Comparison of ENCODE assay signal across 17 cellular contexts in the genomic region with DNA sequence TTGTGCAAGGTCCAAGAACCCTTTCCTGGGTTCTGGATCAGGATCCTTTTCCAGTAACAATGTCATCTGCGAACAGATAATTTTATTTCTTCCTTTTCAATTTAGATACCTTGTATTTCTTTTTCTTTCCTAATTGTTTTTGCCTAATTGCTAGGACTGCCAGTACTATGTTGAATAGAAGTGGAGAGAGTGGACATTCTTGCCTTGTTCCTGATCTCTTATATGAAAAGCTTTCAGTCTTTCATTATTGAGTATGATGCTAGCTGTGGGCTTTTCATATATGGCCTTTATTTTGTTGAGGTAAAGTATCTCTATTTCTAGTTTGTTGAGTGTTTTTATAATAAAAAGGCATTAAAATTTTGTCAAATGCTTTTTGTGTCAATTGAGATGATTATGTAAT.
"Had no signal": no experiment of that assay in that cellular context is flagged by ENCODE, and none has a peak within 500 bp of the region (broad histone marks: within the 10 kb centered on the region; RNA-seq: fewer than 3 reads in every experiment).

No MANE protein-coding gene starts in this region.

- H3K9me3 ChIP-seq: esophagus squamous epithelium, neutrophil had no signal

- H3K27ac ChIP-seq: esophagus squamous epithelium, foreskin keratinocyte, heart left ventricle, neutrophil had no signal

- DNase-seq: effector memory CD8-positive, alpha-beta T cell; esophagus squamous epithelium; foreskin keratinocyte; heart left ventricle; hypothalamus; islet precursor cell; mammary epithelial cell; naive thymus-derived CD8-positive, alpha-beta T cell; right cardiac atrium; small intestine; stimulated activated CD4-positive, alpha-beta T cell treated with anti-CD3 and anti-CD28 coated beads, Interleukin-12 subunit alpha, Interleukin-12 subunit beta, amount 100 ng/mL, for 4 hours; stimulated activated naive CD4-positive, alpha-beta T cell treated with Interleukin-2 at 50 U/mL for 16 hours; trophoblast cell had no signal

- H3K9me3 Mint-ChIP-seq: dendritic cell treated with granulocyte-macrophage colony-stimulating factor and Interleukin-4, amounts not matched to agents 40 ng/mL and 50 ng/mL, for 4 days had no signal

- H3K27ac Mint-ChIP-seq: dendritic cell treated with granulocyte-macrophage colony-stimulating factor and Interleukin-4, amounts not matched to agents 40 ng/mL and 50 ng/mL, for 4 days; effector memory CD8-positive, alpha-beta T cell; naive thymus-derived CD8-positive, alpha-beta T cell had no signal

- FAIRE-seq: colon, small intestine had no signal

- H3K27me3 Mint-ChIP-seq: dendritic cell treated with granulocyte-macrophage colony-stimulating factor and Interleukin-4, amounts not matched to agents 40 ng/mL and 50 ng/mL, for 4 days had no signal

- H3K4me3 Mint-ChIP-seq: dendritic cell treated with granulocyte-macrophage colony-stimulating factor and Interleukin-4, amounts not matched to agents 40 ng/mL and 50 ng/mL, for 4 days; effector memory CD8-positive, alpha-beta T cell; naive thymus-derived CD8-positive, alpha-beta T cell had no signal

- H3K4me3 ChIP-seq: esophagus squamous epithelium, heart left ventricle had no signal

- H3K4me1 ChIP-seq: esophagus squamous epithelium, foreskin keratinocyte, heart left ventricle had no signal

- H3K36me3 ChIP-seq: esophagus squamous epithelium, heart left ventricle, neutrophil had no signal

- ATAC-seq: effector memory CD8-positive, alpha-beta T cell; foreskin keratinocyte; heart left ventricle; left lobe of liver; naive thymus-derived CD8-positive, alpha-beta T cell; right cardiac atrium had no signal

- H3K4me1 Mint-ChIP-seq: naive thymus-derived CD8-positive, alpha-beta T cell had no signal

- H3K27me3 ChIP-seq: esophagus squamous epithelium, foreskin keratinocyte, heart left ventricle, neutrophil had no signal
